Comparison of ENCODE assay signal across 21 cellular contexts in the genomic region with DNA sequence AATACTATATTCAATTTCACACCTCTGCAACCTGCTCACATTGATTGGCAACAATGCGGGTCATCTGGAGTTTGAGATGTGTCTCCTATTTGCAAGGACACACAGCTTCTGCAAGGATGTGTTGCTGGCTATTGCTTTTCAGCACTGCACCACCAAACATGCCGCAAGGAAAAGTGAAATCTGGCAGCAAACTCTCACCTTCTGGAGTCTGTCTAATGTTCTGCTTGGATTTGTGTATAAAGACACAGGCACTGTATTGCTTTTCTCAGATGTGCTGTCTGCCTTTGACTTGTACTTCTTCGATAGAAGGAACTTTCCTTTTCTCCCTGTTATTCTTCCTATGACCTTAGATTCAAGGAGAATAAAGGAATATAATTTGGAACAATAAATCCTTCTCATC.
A peak's percentile ranks its signal among the peaks of the same experiment; 100 is the strongest.
DNase-seq lines count a peak whose midpoint lies in the region; ATAC-seq, FAIRE-seq and TF ChIP-seq lines count a peak whose summit lies in the region.
"Had no signal": no experiment of that assay in that cellular context is flagged by ENCODE, and none has a peak within 500 bp of the region (broad histone marks: within the 10 kb centered on the region; RNA-seq: fewer than 3 reads in every experiment).

No MANE protein-coding gene starts in this region.

- no peak overlapping the region for H4K5ac ChIP-seq in H1 (ENCODE audit: insufficient read length, low read depth, low read length)

- CTCF ChIA-PET in PC-9 (lab: Charles Lee), result no interaction called here
- CTCF ChIA-PET in H1 (lab: Charles Lee; ENCODE audit: partially characterized antibody), result interaction anchor here (0.6 to 1.3 kb wide), 3 partner anchors 8 to 247 kb away, joined by 3 to 5 read pairs (median 4); no protein-coding TSS in a partner anchor

- H3K36me3 ChIP-seq in PC-9 (ENCODE audit: low read depth) (no peaks in the 10 kb centered on the region), H1 (ENCODE audit: control insufficient read depth in 2 of 4, insufficient read depth in 4 of 4, low read length in 3 of 4) (no peaks in the 10 kb centered on the region), rectal smooth muscle tissue (ENCODE audit: control insufficient read depth, insufficient read depth, low read length) (no peaks in the 10 kb centered on the region), stomach smooth muscle (ENCODE audit: control insufficient read depth in 2 of 2, insufficient read depth in 2 of 2, low read length in 2 of 2) (no peaks in the 10 kb centered on the region)
- H3K36me3 ChIP-seq: BLaER1 treated with 17β-estradiol and CSF1 and Interleukin-3, amounts not matched to agents 10 nM and 100 nM had no signal

- peaks cover 5% of the 10 kb centered on the region for H3K4me1 ChIP-seq in PC-9 (replicated peaks; ENCODE audit: insufficient read depth)
- H3K4me1 ChIP-seq in H1 (replicated peaks in 1 of 4; ENCODE audit: control insufficient read depth in 3 of 4, insufficient read depth in 4 of 4, low read length in 3 of 4), result peaks cover 0 to 15% (median 9%) of the 10 kb centered on the region in 4 experiments; a peak in 4 of 7 replicates
- H3K4me1 ChIP-seq in rectal smooth muscle tissue (ENCODE audit: control insufficient read depth, insufficient read depth, low read length), result peaks cover 9% of the 10 kb centered on the region
- peaks cover 3% of the 10 kb centered on the region for H3K4me1 ChIP-seq in stomach smooth muscle (ENCODE audit: control insufficient read depth, insufficient read depth, low read length)

- H2BK15ac ChIP-seq in H1 (ENCODE audit: low read length), result no peak overlapping the region

- no peak for TF ChIP-seq POLR2A in H1 (IDR thresholded peaks at IDR 0.05; ENCODE audit: control extremely low read depth in 1 of 2, low read depth in 2 of 2, low read length in 2 of 2)

- no peak overlapping the region for H3K56ac ChIP-seq in H1 (replicated peaks; ENCODE audit: insufficient read length, low read depth, low read length)

- no peak overlapping the region for H2BK20ac ChIP-seq in H1 (ENCODE audit: low read length)

- no peak overlapping the region for H3K14ac ChIP-seq in H1 (ENCODE audit: insufficient read length)

- H3K4me3 ChIP-seq in PC-9, result no peak overlapping the region
- H3K4me3 ChIP-seq in H1 (ENCODE audit: extremely low read depth in 1 of 4, insufficient read depth in 2 of 4, low read depth in 3 of 4, low read length in 4 of 4), result no peak overlapping the region
- H3K4me3 ChIP-seq in rectal smooth muscle tissue (ENCODE audit: low read length), result no peak overlapping the region
- peak overlapping the region; percentile 24 to 45 for H3K4me3 ChIP-seq in stomach smooth muscle (ENCODE audit: low read length in 2 of 2)
- H3K4me3 ChIP-seq: BLaER1 treated with 17β-estradiol and CSF1 and Interleukin-3, amounts not matched to agents 10 nM and 100 nM had no signal

- no peaks in the 10 kb centered on the region for H3K79me2 ChIP-seq in PC-9 (ENCODE audit: low read depth)
- H3K79me2 ChIP-seq in H1 (ENCODE audit: control insufficient read depth in 1 of 2, insufficient read depth in 2 of 2, low read length in 2 of 2), result no peaks in the 10 kb centered on the region

- H2AK5ac ChIP-seq in H1 (ENCODE audit: low read depth, low read length), result no peak overlapping the region

- H3K4me2 ChIP-seq in PC-9, result no peak overlapping the region
- no peak overlapping the region for H3K4me2 ChIP-seq in H1 (ENCODE audit: insufficient read depth in 1 of 2, low read depth in 2 of 2, low read length in 2 of 2)
- H3K4me2 ChIP-seq: BLaER1 treated with 17β-estradiol and CSF1 and Interleukin-3, amounts not matched to agents 10 nM and 100 nM had no signal

- peak overlapping the region; percentile 41; the same call in 1 of the 2 replicates for H2BK12ac ChIP-seq in H1 (ENCODE audit: low read depth, low read length)

- TF ChIP-seq RAD21 in H1 (IDR thresholded peaks at IDR 0.05 in 1 of 2, conservative IDR thresholded peaks at IDR 0.05 in 1 of 2; ENCODE audit: low read depth in 2 of 2, low read length in 2 of 2), result no peak

- H3K9me2 ChIP-seq in PC-9 (ENCODE audit: insufficient read depth), result no peaks in the 10 kb centered on the region

- no peak for TF ChIP-seq EP300 in H1 (IDR thresholded peaks at IDR 0.05; ENCODE audit: borderline replicate concordance in 1 of 2, low read depth in 2 of 2, low read length in 2 of 2)

- 88% methylated on average over 3 of the region's 3 CpGs; no CpG with 5 or more reads in 1 of the 2 experiments for WGBS in H1 (ENCODE audit: extremely low coverage in 1 of 2, insufficient coverage in 1 of 2, insufficient read length in 1 of 2, insufficient replicate concordance in 2 of 2, low coverage in 1 of 2, low lambda C conversion rate in 2 of 2, missing lambda C conversion rate in 1 of 2), 2 experiments

- ATAC-seq in GM18867 (IDR thresholded peaks at IDR 0.05; ENCODE audit: unreplicated experiment), result no peak
- ATAC-seq: CD8-positive, alpha-beta T cell had no signal

- intact Hi-C loops in PC-9 (cut with micrococcal nuclease; ENCODE audit: unreplicated experiment), result loop anchor here (10.0 kb wide), 1 partner anchor 126 kb away; no protein-coding TSS in a partner anchor

- H2BK120ac ChIP-seq in H1 (replicated peaks; ENCODE audit: low read depth, low read length), result no peak overlapping the region

- H2BK5ac ChIP-seq in H1 (ENCODE audit: low read depth, low read length), result no peak overlapping the region

- no TSS peak for BruUV-seq in PC-9 (replicated peaks; lab: Mats Ljungman, UMichigan)

- H3K18ac ChIP-seq in H1 (ENCODE audit: extremely low read depth, low read length), result no peak overlapping the region

- H2AFZ ChIP-seq in PC-9, result 0 out of 2 replicates have a peak overlapping the region, but pooled peaks have one; percentile 2
- H2AFZ ChIP-seq in H1 (ENCODE audit: low read length), result no peak overlapping the region

- H3K9ac ChIP-seq in H1 (replicated peaks in 1 of 4; ENCODE audit: extremely low read depth in 1 of 4, low read depth in 3 of 4, low read length in 3 of 4), result no peak overlapping the region
- H3K9ac ChIP-seq in rectal smooth muscle tissue (ENCODE audit: low read length), result no peak overlapping the region
- peak overlapping the region; percentile 14 to 37 for H3K9ac ChIP-seq in stomach smooth muscle (ENCODE audit: low read length in 2 of 2)
- H3K9ac ChIP-seq: BLaER1 treated with 17β-estradiol and CSF1 and Interleukin-3, amounts not matched to agents 10 nM and 100 nM had no signal

- FAIRE-seq in H1 (lab: Jason Lieb, UNC), result no peak
- FAIRE-seq: A204.1, G401.6, GM12891 had no signal

- POLR2A ChIA-PET in PC-9 (lab: Charles Lee; ENCODE audit: unreplicated experiment) (no interaction called here), H1 (lab: Charles Lee; ENCODE audit: partially characterized antibody) (no interaction called here)

- H3K4ac ChIP-seq in H1 (replicated peaks; ENCODE audit: insufficient read length, low read depth, low read length), result no peak overlapping the region

- H4K8ac ChIP-seq in H1 (ENCODE audit: extremely low read depth, insufficient read depth, low read length), result no peak overlapping the region

- TF ChIP-seq CTCF in PC-9 (conservative IDR thresholded peaks at IDR 0.05) (no peak), H1 (IDR thresholded peaks at IDR 0.05; ENCODE audit: control extremely low read depth in 1 of 3, insufficient read depth in 1 of 3, low read depth in 1 of 3, low read length in 3 of 3) (no peak)

- no peaks in the 10 kb centered on the region for H3K79me1 ChIP-seq in H1 (ENCODE audit: low read depth, low read length)

- no peak for DNase-seq in PC-9
- no peak for DNase-seq in H1 (ENCODE audit: low read depth in 1 of 2, low spot score in 2 of 2)
- DNase-seq in NCI-H510A (lab: John Stamatoyannopoulos, UW), result no peak
- no peak for DNase-seq in AG08396 (ENCODE audit: low spot score)
- DNase-seq: 8988T; ACHN; AML-193; Caco-2; Calu3; CD4-positive, alpha-beta T cell; CD8-positive, alpha-beta T cell; DMS79 treated with DMSO at 0.1 percent for 48 hours; GF-D8 had no signal

- H4K91ac ChIP-seq in H1 (replicated peaks; ENCODE audit: insufficient read length, low read length), result no peak overlapping the region

- no peaks in the 10 kb centered on the region for H4K20me1 ChIP-seq in PC-9 (ENCODE audit: insufficient read depth)
- H4K20me1 ChIP-seq in H1 (replicated peaks in 1 of 2; ENCODE audit: control insufficient read depth in 1 of 2, insufficient read depth in 2 of 2, low read length in 2 of 2), result no peaks in the 10 kb centered on the region
- H4K20me1 ChIP-seq: BLaER1 treated with 17β-estradiol and CSF1 and Interleukin-3, amounts not matched to agents 10 nM and 100 nM had no signal

- no peaks in the 10 kb centered on the region for H3K27me3 ChIP-seq in PC-9 (ENCODE audit: insufficient read depth, low read depth)
- H3K27me3 ChIP-seq in H1 (replicated peaks in 1 of 4; ENCODE audit: control insufficient read depth in 3 of 4, extremely low read depth in 1 of 4, insufficient read depth in 3 of 4, low read length in 3 of 4), result no peaks in the 10 kb centered on the region; a peak in 1 of 7 replicates
- H3K27me3 ChIP-seq in rectal smooth muscle tissue (ENCODE audit: control insufficient read depth, insufficient read depth, low read length), result no peaks in the 10 kb centered on the region
- H3K27me3 ChIP-seq in stomach smooth muscle (ENCODE audit: control insufficient read depth in 1 of 2, insufficient read depth in 2 of 2, low read length in 2 of 2), result no peaks in the 10 kb centered on the region
- H3K27me3 ChIP-seq: BLaER1 treated with 17β-estradiol and CSF1 and Interleukin-3, amounts not matched to agents 10 nM and 100 nM had no signal

- H3K9me3 ChIP-seq in PC-9 (ENCODE audit: insufficient read depth, low read depth), result no peaks in the 10 kb centered on the region
- H3K9me3 ChIP-seq in H1 (ENCODE audit: insufficient read depth in 2 of 2, low read depth in 1 of 2, low read length in 1 of 2), result no peaks in the 10 kb centered on the region
- H3K9me3 ChIP-seq in stomach smooth muscle (ENCODE audit: control insufficient read depth in 2 of 2, low read length in 2 of 2), result no peaks in the 10 kb centered on the region
- H3K9me3 ChIP-seq: BLaER1 treated with 17β-estradiol and CSF1 and Interleukin-3, amounts not matched to agents 10 nM and 100 nM; Caco-2 had no signal

- H3K23me2 ChIP-seq in H1 (ENCODE audit: low read depth, low read length), result no peaks in the 10 kb centered on the region

- H3K27ac ChIP-seq in PC-9 (no peak overlapping the region), H1 (ENCODE audit: low read depth, low read length) (no peak overlapping the region), rectal smooth muscle tissue (ENCODE audit: low read depth, low read length) (peak overlapping the region; percentile 67), stomach smooth muscle (ENCODE audit: low read length) (peak overlapping the region; percentile 74)
- H3K27ac ChIP-seq: BLaER1 treated with 17β-estradiol and CSF1 and Interleukin-3, amounts not matched to agents 10 nM and 100 nM; C4-2B had no signal

- no peak overlapping the region for H3K23ac ChIP-seq in H1 (ENCODE audit: insufficient read length)

- no peaks in the 10 kb centered on the region for H3F3A ChIP-seq in PC-9 (ENCODE audit: insufficient read depth, low read depth)

TF ChIP-seq in H1, 55 proteins besides CTCF, POLR2A, EP300 and RAD21 (continues in another document):
- TF ChIP-seq GTF2F1 (IDR thresholded peaks at IDR 0.05; ENCODE audit: borderline replicate concordance, low read depth, low read length), result no peak
- no peak for TF ChIP-seq TAF1 (IDR thresholded peaks at IDR 0.05; ENCODE audit: low read depth, low read length)
- no peak for TF ChIP-seq YY1 (IDR thresholded peaks at IDR 0.05; ENCODE audit: low read depth, low read length)
- TF ChIP-seq POU5F1 (IDR thresholded peaks at IDR 0.05; ENCODE audit: low read depth, low read length), result no peak

Comparison
In these comparisons a context has a peak if more than half of its experiments do, and no peak if none do; other contexts are left out.
1. H3K27ac ChIP-seq: peak in rectal smooth muscle tissue (single experiment) and stomach smooth muscle (single experiment); none in PC-9 (single experiment) and H1 (single experiment).
2. H3K4me3 ChIP-seq: peak in stomach smooth muscle (2 of 2); none in PC-9 (single experiment), H1 (0 of 4) and rectal smooth muscle tissue (single experiment).
3. H3K9ac ChIP-seq: peak in stomach smooth muscle (2 of 2); none in H1 (0 of 4) and rectal smooth muscle tissue (single experiment).